In the genomic region with DNA sequence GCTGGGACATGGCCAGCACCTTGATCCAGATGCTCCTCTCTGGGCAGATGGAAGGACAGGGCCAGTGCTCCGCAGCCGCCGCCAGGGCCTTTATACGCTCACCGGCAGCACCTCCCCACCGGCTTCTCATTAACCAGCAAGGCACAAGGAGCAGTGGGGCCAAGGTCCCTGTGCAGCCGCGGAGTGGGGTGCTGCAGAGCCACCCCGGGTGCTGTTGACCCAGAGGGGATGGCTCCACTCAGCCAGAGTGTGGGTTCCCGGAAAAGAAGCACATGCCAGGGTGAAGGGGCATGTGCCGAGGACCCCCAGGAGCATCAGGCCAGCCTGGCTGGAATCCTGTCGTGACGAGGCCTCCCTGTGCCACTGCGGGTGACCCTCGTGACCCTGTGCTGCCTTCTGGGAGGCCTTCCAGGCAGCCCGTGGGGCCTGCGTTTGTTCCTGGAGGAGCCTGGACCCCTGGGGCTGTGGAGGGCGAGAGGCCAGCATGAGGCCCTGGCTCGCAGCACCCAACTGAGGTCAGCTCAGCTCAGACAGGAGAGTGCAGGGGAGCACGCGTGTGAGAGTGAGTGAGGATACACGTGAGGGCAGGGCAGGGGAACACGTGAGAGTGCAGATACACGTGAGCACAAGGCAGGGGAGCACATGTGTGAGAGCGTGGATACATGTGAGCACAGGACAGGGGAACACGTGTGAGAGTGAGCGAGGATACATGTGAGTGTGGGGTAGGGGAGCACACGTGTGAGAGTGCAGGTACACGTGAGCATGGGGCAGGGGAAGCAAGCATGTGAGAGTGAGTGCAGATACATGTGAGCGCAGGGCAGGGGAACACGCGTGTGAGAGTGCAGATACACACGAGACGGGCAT, we compare ENCODE assay signal across 13 cellular contexts. TPM values are rescaled to one million over a fixed set of nuclear protein-coding genes. Genes with fewer than 3 reads are reported as not detected.
DNase-seq lines count a peak whose midpoint lies in the region; ATAC-seq and TF ChIP-seq lines count a peak whose summit lies in the region.
"Had no signal": no experiment of that assay in that cellular context is flagged by ENCODE, and none has a peak within 500 bp of the region (broad histone marks: within the 10 kb centered on the region; RNA-seq: fewer than 3 reads in every experiment).

A gene with protein sequence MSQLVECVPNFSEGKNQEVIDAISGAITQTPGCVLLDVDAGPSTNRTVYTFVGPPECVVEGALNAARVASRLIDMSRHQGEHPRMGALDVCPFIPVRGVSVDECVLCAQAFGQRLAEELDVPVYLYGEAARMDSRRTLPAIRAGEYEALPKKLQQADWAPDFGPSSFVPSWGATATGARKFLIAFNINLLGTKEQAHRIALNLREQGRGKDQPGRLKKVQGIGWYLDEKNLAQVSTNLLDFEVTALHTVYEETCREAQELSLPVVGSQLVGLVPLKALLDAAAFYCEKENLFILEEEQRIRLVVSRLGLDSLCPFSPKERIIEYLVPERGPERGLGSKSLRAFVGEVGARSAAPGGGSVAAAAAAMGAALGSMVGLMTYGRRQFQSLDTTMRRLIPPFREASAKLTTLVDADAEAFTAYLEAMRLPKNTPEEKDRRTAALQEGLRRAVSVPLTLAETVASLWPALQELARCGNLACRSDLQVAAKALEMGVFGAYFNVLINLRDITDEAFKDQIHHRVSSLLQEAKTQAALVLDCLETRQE (minus strand): TSS at position 66 of the 864 bp plus-strand sequence. CDS start 56 bp downstream, at position 10.

- peak; percentile 39 for DNase-seq in activated CD8-positive, alpha-beta memory T cell treated with anti-CD3 and anti-CD28 coated beads, Interleukin-2, amount 10 ng/mL, durations not matched to agents 7 days and 5 days
- no peak for DNase-seq in activated CD8-positive, alpha-beta memory T cell treated with anti-CD3 and anti-CD28 coated beads for 24 hours
- DNase-seq in activated B cell treated with CpG ODN at 0.5 μM for 24 hours (peak; percentile 14), sigmoid colon (peak; percentile 57), SHP77 (lab: John Stamatoyannopoulos, UW) (no peak)
- no peak for DNase-seq in effector CD8-positive, alpha-beta T cell (lab: John Stamatoyannopoulos, UW)
- DNase-seq: CD4-positive, alpha-beta memory T cell; esophagus squamous epithelium; NCI-H1092; stimulated activated CD4-positive, alpha-beta T cell treated with anti-CD3 and anti-CD28 coated beads, Interleukin-2, amount 100 ng/mL, for 48 hours had no signal

- H3K4me1 ChIP-seq in liver (ENCODE audit: control insufficient read depth in 4 of 4, insufficient read depth in 4 of 4, low read length in 3 of 4) (peaks cover 4 to 39% (median 15%) of the 10 kb centered on the region in 4 donors), sigmoid colon (peaks cover 0 to 15% (median 11%) of the 10 kb centered on the region in 4 donors)

- TF ChIP-seq EP300 in sigmoid colon (IDR thresholded peaks at IDR 0.05): no peak

- no peaks in the 10 kb centered on the region for H3K9me3 Mint-ChIP-seq in activated CD8-positive, alpha-beta memory T cell treated with anti-CD3 and anti-CD28 coated beads, Interleukin-2, amount 10 ng/mL, durations not matched to agents 7 days and 5 days (ENCODE audit: low read depth)
- no peaks in the 10 kb centered on the region for H3K9me3 Mint-ChIP-seq in activated B cell treated with CpG ODN at 0.5 μM for 24 hours

- H3K36me3 ChIP-seq in liver (ENCODE audit: control insufficient read depth in 4 of 4, insufficient read depth in 3 of 4, low read depth in 1 of 4, low read length in 3 of 4): peaks cover 0 to 6% (median 2%) of the 10 kb centered on the region in 4 donors
- H3K36me3 ChIP-seq in sigmoid colon: no peaks in the 10 kb centered on the region
- H3K36me3 ChIP-seq: esophagus squamous epithelium had no signal

- TF ChIP-seq RAD21 in liver (IDR thresholded peaks at IDR 0.05): no peak

- H3K27me3 Mint-ChIP-seq in activated CD8-positive, alpha-beta memory T cell treated with anti-CD3 and anti-CD28 coated beads, Interleukin-2, amount 10 ng/mL, durations not matched to agents 7 days and 5 days: no peaks in the 10 kb centered on the region
- no peaks in the 10 kb centered on the region for H3K27me3 Mint-ChIP-seq in activated B cell treated with CpG ODN at 0.5 μM for 24 hours
- H3K27me3 Mint-ChIP-seq: CD4-positive, alpha-beta memory T cell had no signal

- TF ChIP-seq CTCF in activated B cell treated with CpG ODN at 0.5 μM for 24 hours (IDR thresholded peaks at IDR 0.05) (no peak), liver (IDR thresholded peaks at IDR 0.05; ENCODE audit: low read depth, low read length, missing input control) (peak; percentile 21), sigmoid colon (IDR thresholded peaks at IDR 0.05) (no peak)

- H3K9ac ChIP-seq in liver (ENCODE audit: low read depth in 1 of 2, low read length in 2 of 2): peak within 1 kb of the TSS; percentile 83 to 99

- intact Hi-C loops in activated B cell treated with CpG ODN at 0.5 μM for 24 hours (cut with micrococcal nuclease) (no loop called here), sigmoid colon (cut with DNase I) (no loop called here)

- H3K4me3 Mint-ChIP-seq in activated CD8-positive, alpha-beta memory T cell treated with anti-CD3 and anti-CD28 coated beads, Interleukin-2, amount 10 ng/mL, durations not matched to agents 7 days and 5 days: no peak within 1 kb of the TSS
- no peak within 1 kb of the TSS for H3K4me3 Mint-ChIP-seq in activated B cell treated with CpG ODN at 0.5 μM for 24 hours
- H3K4me3 Mint-ChIP-seq: CD4-positive, alpha-beta memory T cell had no signal

- CTCF ChIA-PET in activated CD8-positive, alpha-beta memory T cell treated with anti-CD3 and anti-CD28 coated beads, Interleukin-2, amount 10 ng/mL, durations not matched to agents 7 days and 5 days (lab: Charles Lee): no interaction called here
- CTCF ChIA-PET in activated B cell treated with CpG ODN at 0.5 μM for 24 hours (lab: Charles Lee): no interaction called here

- H3K27ac ChIP-seq in liver (ENCODE audit: low read depth in 1 of 2, low read length in 2 of 2) (peak within 1 kb of the TSS; percentile 83 to 92), sigmoid colon (no peak within 1 kb of the TSS)
- H3K27ac ChIP-seq: esophagus squamous epithelium, SK-N-MC had no signal

- no peaks in the 10 kb centered on the region for H3K9me3 ChIP-seq in liver (ENCODE audit: control insufficient read depth in 4 of 4, low read length in 3 of 4)
- no peaks in the 10 kb centered on the region for H3K9me3 ChIP-seq in sigmoid colon
- H3K9me3 ChIP-seq: esophagus squamous epithelium had no signal

- 38% methylated on average over 34 of the region's 34 CpGs for WGBS in liver
- WGBS in sigmoid colon, 2 donors: 78 to 86% methylated on average over 34 of the region's 34 CpGs

- POLR2A ChIA-PET in activated B cell treated with CpG ODN at 0.5 μM for 24 hours (lab: Charles Lee): no interaction called here

- no peak within 1 kb of the TSS for H3K27ac Mint-ChIP-seq in activated CD8-positive, alpha-beta memory T cell treated with anti-CD3 and anti-CD28 coated beads, Interleukin-2, amount 10 ng/mL, durations not matched to agents 7 days and 5 days
- no peak within 1 kb of the TSS for H3K27ac Mint-ChIP-seq in activated B cell treated with CpG ODN at 0.5 μM for 24 hours
- H3K27ac Mint-ChIP-seq: CD4-positive, alpha-beta memory T cell had no signal

- no peak for TF ChIP-seq POLR2A in sigmoid colon (IDR thresholded peaks at IDR 0.05)

- no peaks in the 10 kb centered on the region for H3K4me1 Mint-ChIP-seq in activated CD8-positive, alpha-beta memory T cell treated with anti-CD3 and anti-CD28 coated beads, Interleukin-2, amount 10 ng/mL, durations not matched to agents 7 days and 5 days
- H3K4me1 Mint-ChIP-seq in activated B cell treated with CpG ODN at 0.5 μM for 24 hours: peaks cover 2% of the 10 kb centered on the region

- no peak for ATAC-seq in activated CD8-positive, alpha-beta memory T cell treated with anti-CD3 and anti-CD28 coated beads, Interleukin-2, amount 10 ng/mL, durations not matched to agents 7 days and 5 days
- ATAC-seq in activated B cell treated with CpG ODN at 0.5 μM for 24 hours (ENCODE audit: low read depth) (no peak), GM21515 (IDR thresholded peaks at IDR 0.05; ENCODE audit: unreplicated experiment) (no peak)

- no peaks in the 10 kb centered on the region for H3K36me3 Mint-ChIP-seq in activated CD8-positive, alpha-beta memory T cell treated with anti-CD3 and anti-CD28 coated beads, Interleukin-2, amount 10 ng/mL, durations not matched to agents 7 days and 5 days
- peaks cover 2% of the 10 kb centered on the region for H3K36me3 Mint-ChIP-seq in activated B cell treated with CpG ODN at 0.5 μM for 24 hours (ENCODE audit: low read depth)
- H3K36me3 Mint-ChIP-seq: CD4-positive, alpha-beta memory T cell had no signal

- H3K27me3 ChIP-seq in liver (ENCODE audit: control insufficient read depth in 4 of 4, insufficient read depth in 4 of 4, low read length in 3 of 4): no peaks in the 10 kb centered on the region
- H3K27me3 ChIP-seq in sigmoid colon: no peaks in the 10 kb centered on the region
- H3K27me3 ChIP-seq: esophagus squamous epithelium had no signal

- H3K4me3 ChIP-seq in liver (ENCODE audit: low read depth in 1 of 3, low read length in 3 of 3) (peak within 1 kb of the TSS; percentile 60 to 85 (median 70)), sigmoid colon (no peak within 1 kb of the TSS)
- H3K4me3 ChIP-seq: esophagus squamous epithelium, SK-N-MC had no signal

TF ChIP-seq in liver, 16 proteins besides CTCF, POLR2A, EP300 and RAD21 (continues in another document):
- TF ChIP-seq NR2F2 (IDR thresholded peaks at IDR 0.05): peak; percentile 56
- TF ChIP-seq FOXA1 (IDR thresholded peaks at IDR 0.05): no peak
- TF ChIP-seq TAF1 (conservative IDR thresholded peaks at IDR 0.05): peak; percentile 98
- TF ChIP-seq HNF4G (IDR thresholded peaks at IDR 0.05): peak; percentile 47
- peak in 1 of 2 donors; percentile 58 for TF ChIP-seq JUND (IDR thresholded peaks at IDR 0.05)
- TF ChIP-seq GABPA (IDR thresholded peaks at IDR 0.05 in 1 of 2, conservative IDR thresholded peaks at IDR 0.05 in 1 of 2): no peak

RNA-seq across cellular contexts. Expression of the gene that starts here (rescaled TPM):
- not detected for total RNA-seq in activated CD8-positive, alpha-beta memory T cell treated with anti-CD3 and anti-CD28 coated beads, Interleukin-2, amount 10 ng/mL, durations not matched to agents 7 days and 5 days
- total RNA-seq in activated B cell treated with CpG ODN at 0.5 μM for 24 hours: 0.69 and 0.73 TPM in 2 replicates
- total RNA-seq in liver: 100 to 1,000 TPM; 168 to 178 TPM
- polyA plus RNA-seq in liver: 100 to 1,000 TPM; 130 to 182 TPM
- total RNA-seq in sigmoid colon: 1 to 10 TPM in 1 of 4 donors, not detected in 3; 1.4 TPM
- polyA plus RNA-seq in sigmoid colon: under 1 TPM in 1 of 3 donors, not detected in 2; 0.20 TPM
- total RNA-seq: esophagus squamous epithelium had no signal
- polyA plus RNA-seq: CD4-positive, alpha-beta memory T cell had no signal

Comparison
In these comparisons a context has a peak if more than half of its experiments do, and no peak if none do; other contexts are left out.
1. RNA of the gene that starts here (total RNA-seq): 168 to 178 TPM in liver; 0.69 to 0.73 TPM in activated B cell treated with CpG ODN at 0.5 μM for 24 hours, 1.4 TPM in sigmoid colon and not detected in activated CD8-positive, alpha-beta memory T cell treated with anti-CD3 and anti-CD28 coated beads, Interleukin-2, amount 10 ng/mL, durations not matched to agents 7 days and 5 days; every median in the first group is over 10 times any median in the second.
2. RNA of the gene that starts here (polyA plus RNA-seq): 130 to 182 TPM in liver; 0.20 TPM in sigmoid colon; every median in the first group is over 100 times any median in the second.
3. Peak in DNase-seq in activated CD8-positive, alpha-beta memory T cell treated with anti-CD3 and anti-CD28 coated beads, Interleukin-2, amount 10 ng/mL, durations not matched to agents 7 days and 5 days; RNA of the gene not detected or under 1 TPM.
4. Peak in DNase-seq in activated B cell treated with CpG ODN at 0.5 μM for 24 hours; RNA of the gene not detected or under 1 TPM.
5. H3K27ac ChIP-seq: peak in liver (2 of 2); none in sigmoid colon (0 of 4).
6. H3K4me3 ChIP-seq: peak in liver (3 of 3); none in sigmoid colon (0 of 4).